Comparison of ENCODE assay signal across 32 cellular contexts in the genomic region with DNA sequence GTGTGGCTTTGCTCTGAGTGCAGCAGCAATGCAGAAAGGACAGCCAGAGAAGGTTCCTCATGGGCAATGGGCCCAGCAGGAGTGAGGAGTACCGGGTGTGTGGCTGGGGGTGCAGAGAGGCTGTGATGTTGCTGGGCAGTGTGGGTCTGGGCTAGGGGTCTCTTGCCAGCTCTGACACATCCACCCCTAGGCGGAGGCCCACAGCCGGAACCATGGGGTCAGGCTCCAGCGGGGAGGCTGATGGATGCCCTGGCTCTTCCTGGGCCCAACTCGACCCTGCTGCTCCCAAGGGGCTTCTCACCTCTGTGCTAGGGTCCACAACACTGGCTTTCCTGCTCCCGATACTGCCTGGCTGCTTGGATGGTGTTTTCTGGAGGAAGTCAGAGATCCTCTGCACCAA.
"Had no signal": no experiment of that assay in that cellular context is flagged by ENCODE, and none has a peak within 500 bp of the region (broad histone marks: within the 10 kb centered on the region; RNA-seq: fewer than 3 reads in every experiment).

No MANE protein-coding gene starts in this region.

- H3K9ac ChIP-seq: neural progenitor cell had no signal

- H3K4me1 ChIP-seq: colonic mucosa, neural progenitor cell, right lobe of liver, stomach, testis, tibial artery had no signal

- H3K4me3 Mint-ChIP-seq: central memory CD8-positive, alpha-beta T cell; dendritic cell treated with granulocyte-macrophage colony-stimulating factor and Interleukin-4, amounts not matched to agents 40 ng/mL and 50 ng/mL, for 4 days; immature natural killer cell; mesothelial cell of epicardium; naive B cell; nephron; neural progenitor cell; stimulated activated effector memory CD8-positive, alpha-beta T cell treated with anti-CD3 and anti-CD28 coated beads, Interleukin-12 subunit alpha, Interleukin-12 subunit beta, amount 100 ng/mL, for 72 hours; type B pancreatic cell had no signal

- H2AFZ ChIP-seq: neural progenitor cell had no signal

- H3K4me3 ChIP-seq: cardiac muscle cell, colonic mucosa, esophagus squamous epithelium, heart right ventricle, mucosa of descending colon, neural progenitor cell, ovary, right lobe of liver, smooth muscle cell, stomach, testis, tibial artery had no signal

- H3K36me3 ChIP-seq: ovary had no signal

- FAIRE-seq: urothelium cell line had no signal

- H3K27ac ChIP-seq: cardiac muscle cell, colonic mucosa, esophagus squamous epithelium, neural progenitor cell, ovary, right lobe of liver, stomach, testis, tibial artery had no signal

- H3K4me2 ChIP-seq: neural progenitor cell, smooth muscle cell had no signal

- H3K27ac Mint-ChIP-seq: dendritic cell treated with granulocyte-macrophage colony-stimulating factor and Interleukin-4, amounts not matched to agents 40 ng/mL and 50 ng/mL, for 4 days; immature natural killer cell; mesothelial cell of epicardium; stimulated activated effector memory CD8-positive, alpha-beta T cell treated with anti-CD3 and anti-CD28 coated beads, Interleukin-12 subunit alpha, Interleukin-12 subunit beta, amount 100 ng/mL, for 72 hours; type B pancreatic cell had no signal

- ATAC-seq: mucosa of descending colon; right lobe of liver; stimulated activated effector memory CD8-positive, alpha-beta T cell treated with anti-CD3 and anti-CD28 coated beads, Interleukin-12 subunit alpha, Interleukin-12 subunit beta, amount 100 ng/mL, for 72 hours had no signal

- H3K9me3 Mint-ChIP-seq: central memory CD8-positive, alpha-beta T cell had no signal

- H3K27me3 Mint-ChIP-seq: central memory CD8-positive, alpha-beta T cell; dendritic cell treated with granulocyte-macrophage colony-stimulating factor and Interleukin-4, amounts not matched to agents 40 ng/mL and 50 ng/mL, for 4 days; naive B cell; type B pancreatic cell had no signal

- H3K9me3 ChIP-seq: colonic mucosa, ovary, testis had no signal

- DNase-seq: colonic mucosa; effector CD8-positive, alpha-beta T cell; erythroblast; esophagus squamous epithelium; foreskin melanocyte; hippocampal formation; immature natural killer cell; islet precursor cell; mesenchymal stem cell; mucosa of descending colon; naive B cell; nucleus accumbens; ovary; retina; stimulated activated CD4-positive, alpha-beta T cell treated with anti-CD3 and anti-CD28 coated beads, Interleukin-2, amount 100 ng/mL, for 24 hours; stimulated activated CD4-positive, alpha-beta T cell treated with anti-CD3 and anti-CD28 coated beads, Interleukin-4, amount 100 ng/mL, for 24 hours; stimulated activated naive CD4-positive, alpha-beta T cell treated with Interleukin-2 at 50 U/mL for 16 hours; stomach; testis; tibial artery had no signal

- H3K4me1 Mint-ChIP-seq: central memory CD8-positive, alpha-beta T cell; immature natural killer cell; mesothelial cell of epicardium; nephron; neural progenitor cell had no signal

- H3K27me3 ChIP-seq: cardiac muscle cell, colonic mucosa, esophagus squamous epithelium, heart right ventricle, neural progenitor cell, ovary, right lobe of liver, stomach, testis, tibial artery had no signal
